Comparison of ENCODE assay signal across 1 cellular context in the genomic region with DNA sequence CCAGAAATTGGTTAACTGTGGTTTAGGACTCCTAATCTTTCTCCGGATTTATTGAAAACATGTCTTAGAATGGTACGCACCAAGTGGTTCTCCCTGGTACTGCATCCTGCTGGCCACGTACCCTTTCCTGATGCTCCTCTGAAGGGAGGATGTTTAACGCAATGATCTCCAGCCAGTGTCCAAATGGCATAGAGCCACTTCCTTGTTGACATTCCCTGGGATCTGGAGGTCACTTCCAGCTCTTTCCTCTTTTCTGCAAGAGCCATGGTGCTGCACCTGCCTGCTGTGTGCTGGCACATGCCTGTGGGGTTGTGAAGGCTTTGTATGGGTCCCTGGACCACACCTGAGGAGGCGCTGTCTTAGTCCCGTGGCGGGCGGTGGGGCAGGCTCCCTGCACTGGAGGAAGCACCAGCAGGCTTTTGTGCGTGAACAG.
TF ChIP-seq lines count a peak whose summit lies in the region.

No MANE protein-coding gene starts in this region.

TF ChIP-seq in HepG2, 621 proteins besides CTCF, POLR2A, EP300 and RAD21 (continued from another document and continues in another):
- TF ChIP-seq, protein P1, sequence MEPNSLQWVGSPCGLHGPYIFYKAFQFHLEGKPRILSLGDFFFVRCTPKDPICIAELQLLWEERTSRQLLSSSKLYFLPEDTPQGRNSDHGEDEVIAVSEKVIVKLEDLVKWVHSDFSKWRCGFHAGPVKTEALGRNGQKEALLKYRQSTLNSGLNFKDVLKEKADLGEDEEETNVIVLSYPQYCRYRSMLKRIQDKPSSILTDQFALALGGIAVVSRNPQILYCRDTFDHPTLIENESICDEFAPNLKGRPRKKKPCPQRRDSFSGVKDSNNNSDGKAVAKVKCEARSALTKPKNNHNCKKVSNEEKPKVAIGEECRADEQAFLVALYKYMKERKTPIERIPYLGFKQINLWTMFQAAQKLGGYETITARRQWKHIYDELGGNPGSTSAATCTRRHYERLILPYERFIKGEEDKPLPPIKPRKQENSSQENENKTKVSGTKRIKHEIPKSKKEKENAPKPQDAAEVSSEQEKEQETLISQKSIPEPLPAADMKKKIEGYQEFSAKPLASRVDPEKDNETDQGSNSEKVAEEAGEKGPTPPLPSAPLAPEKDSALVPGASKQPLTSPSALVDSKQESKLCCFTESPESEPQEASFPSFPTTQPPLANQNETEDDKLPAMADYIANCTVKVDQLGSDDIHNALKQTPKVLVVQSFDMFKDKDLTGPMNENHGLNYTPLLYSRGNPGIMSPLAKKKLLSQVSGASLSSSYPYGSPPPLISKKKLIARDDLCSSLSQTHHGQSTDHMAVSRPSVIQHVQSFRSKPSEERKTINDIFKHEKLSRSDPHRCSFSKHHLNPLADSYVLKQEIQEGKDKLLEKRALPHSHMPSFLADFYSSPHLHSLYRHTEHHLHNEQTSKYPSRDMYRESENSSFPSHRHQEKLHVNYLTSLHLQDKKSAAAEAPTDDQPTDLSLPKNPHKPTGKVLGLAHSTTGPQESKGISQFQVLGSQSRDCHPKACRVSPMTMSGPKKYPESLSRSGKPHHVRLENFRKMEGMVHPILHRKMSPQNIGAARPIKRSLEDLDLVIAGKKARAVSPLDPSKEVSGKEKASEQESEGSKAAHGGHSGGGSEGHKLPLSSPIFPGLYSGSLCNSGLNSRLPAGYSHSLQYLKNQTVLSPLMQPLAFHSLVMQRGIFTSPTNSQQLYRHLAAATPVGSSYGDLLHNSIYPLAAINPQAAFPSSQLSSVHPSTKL (CRISPR knock-in tag; IDR thresholded peaks at IDR 0.05): 0 out of 2 replicates have a peak, but pooled peaks have one; percentile 40
- TF ChIP-seq, protein P2, sequence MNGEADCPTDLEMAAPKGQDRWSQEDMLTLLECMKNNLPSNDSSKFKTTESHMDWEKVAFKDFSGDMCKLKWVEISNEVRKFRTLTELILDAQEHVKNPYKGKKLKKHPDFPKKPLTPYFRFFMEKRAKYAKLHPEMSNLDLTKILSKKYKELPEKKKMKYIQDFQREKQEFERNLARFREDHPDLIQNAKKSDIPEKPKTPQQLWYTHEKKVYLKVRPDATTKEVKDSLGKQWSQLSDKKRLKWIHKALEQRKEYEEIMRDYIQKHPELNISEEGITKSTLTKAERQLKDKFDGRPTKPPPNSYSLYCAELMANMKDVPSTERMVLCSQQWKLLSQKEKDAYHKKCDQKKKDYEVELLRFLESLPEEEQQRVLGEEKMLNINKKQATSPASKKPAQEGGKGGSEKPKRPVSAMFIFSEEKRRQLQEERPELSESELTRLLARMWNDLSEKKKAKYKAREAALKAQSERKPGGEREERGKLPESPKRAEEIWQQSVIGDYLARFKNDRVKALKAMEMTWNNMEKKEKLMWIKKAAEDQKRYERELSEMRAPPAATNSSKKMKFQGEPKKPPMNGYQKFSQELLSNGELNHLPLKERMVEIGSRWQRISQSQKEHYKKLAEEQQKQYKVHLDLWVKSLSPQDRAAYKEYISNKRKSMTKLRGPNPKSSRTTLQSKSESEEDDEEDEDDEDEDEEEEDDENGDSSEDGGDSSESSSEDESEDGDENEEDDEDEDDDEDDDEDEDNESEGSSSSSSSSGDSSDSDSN (CRISPR knock-in tag; IDR thresholded peaks at IDR 0.05): 0 out of 2 replicates have a peak, but pooled peaks have one; percentile 17
- TF ChIP-seq, protein P3, sequence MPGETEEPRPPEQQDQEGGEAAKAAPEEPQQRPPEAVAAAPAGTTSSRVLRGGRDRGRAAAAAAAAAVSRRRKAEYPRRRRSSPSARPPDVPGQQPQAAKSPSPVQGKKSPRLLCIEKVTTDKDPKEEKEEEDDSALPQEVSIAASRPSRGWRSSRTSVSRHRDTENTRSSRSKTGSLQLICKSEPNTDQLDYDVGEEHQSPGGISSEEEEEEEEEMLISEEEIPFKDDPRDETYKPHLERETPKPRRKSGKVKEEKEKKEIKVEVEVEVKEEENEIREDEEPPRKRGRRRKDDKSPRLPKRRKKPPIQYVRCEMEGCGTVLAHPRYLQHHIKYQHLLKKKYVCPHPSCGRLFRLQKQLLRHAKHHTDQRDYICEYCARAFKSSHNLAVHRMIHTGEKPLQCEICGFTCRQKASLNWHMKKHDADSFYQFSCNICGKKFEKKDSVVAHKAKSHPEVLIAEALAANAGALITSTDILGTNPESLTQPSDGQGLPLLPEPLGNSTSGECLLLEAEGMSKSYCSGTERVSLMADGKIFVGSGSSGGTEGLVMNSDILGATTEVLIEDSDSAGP (CRISPR knock-in tag; IDR thresholded peaks at IDR 0.05; ENCODE audit: borderline replicate concordance): 0 out of 2 replicates have a peak, but pooled peaks have one; percentile 24
- TF ChIP-seq CEBPB (IDR thresholded peaks at IDR 0.05; ENCODE audit: borderline replicate concordance, low read depth, low read length) (peak; percentile 31; the same call in 1 of the 2 replicates), CEBPG (CRISPR knock-in tag; IDR thresholded peaks at IDR 0.05) (0 out of 2 replicates have a peak, but pooled peaks have one; percentile 5), LCORL (IDR thresholded peaks at IDR 0.05) (no peak), LCORL (CRISPR knock-in tag; IDR thresholded peaks at IDR 0.05) (peak; percentile 46; the same call in 1 of the 2 replicates), ETV5 (CRISPR knock-in tag; IDR thresholded peaks at IDR 0.05; ENCODE audit: borderline replicate concordance) (peak; percentile 50; the same call in 1 of the 2 replicates), MIXL1 (CRISPR knock-in tag; IDR thresholded peaks at IDR 0.05) (peak; percentile 23; the same call in 1 of the 2 replicates), BORCS8-MEF2B (CRISPR knock-in tag; IDR thresholded peaks at IDR 0.05) (0 out of 2 replicates have a peak, but pooled peaks have one; percentile 22), ARNTL (CRISPR knock-in tag; IDR thresholded peaks at IDR 0.05) (no peak), SOX13 (IDR thresholded peaks at IDR 0.05) (no peak), SOX13 (CRISPR knock-in tag; conservative IDR thresholded peaks at IDR 0.05 in 1 of 2, IDR thresholded peaks at IDR 0.05 in 1 of 2) (peak in 1 of 2 experiments; percentile 22; a peak in 1 of 4 replicates), FOXO1 (CRISPR knock-in tag; IDR thresholded peaks at IDR 0.05) (peak; percentile 61), SAP130 (CRISPR knock-in tag; IDR thresholded peaks at IDR 0.05; ENCODE audit: low read depth) (peak; percentile 49), RARA (CRISPR knock-in tag; IDR thresholded peaks at IDR 0.05) (peak; percentile 72), ZNF263 (CRISPR knock-in tag; IDR thresholded peaks at IDR 0.05) (peak; percentile 80), SMARCE1 (IDR thresholded peaks at IDR 0.05; ENCODE audit: borderline replicate concordance) (no peak), RXRB (CRISPR knock-in tag; IDR thresholded peaks at IDR 0.05; ENCODE audit: borderline replicate concordance) (0 out of 2 replicates have a peak, but pooled peaks have one; percentile 17), CBX2 (IDR thresholded peaks at IDR 0.05; ENCODE audit: low read depth, low read length) (no peak), CBX2 (CRISPR knock-in tag; IDR thresholded peaks at IDR 0.05; ENCODE audit: low read depth) (no peak), HNF4A (CRISPR knock-in tag; IDR thresholded peaks at IDR 0.05) (peak; percentile 48; the same call in 1 of the 2 replicates), SOX5 (CRISPR knock-in tag; IDR thresholded peaks at IDR 0.05; ENCODE audit: borderline replicate concordance) (0 out of 2 replicates have a peak, but pooled peaks have one; percentile 23), KDM2A (CRISPR knock-in tag; IDR thresholded peaks at IDR 0.05; ENCODE audit: borderline replicate concordance, low read depth) (peak; percentile 33; the same call in 1 of the 2 replicates), NR2C2 (CRISPR knock-in tag; IDR thresholded peaks at IDR 0.05; ENCODE audit: borderline replicate concordance) (peak; percentile 39; the same call in 1 of the 2 replicates), FOSL2 (CRISPR knock-in tag; IDR thresholded peaks at IDR 0.05) (peak; percentile 41; the same call in 1 of the 2 replicates), HDAC2 (CRISPR knock-in tag; IDR thresholded peaks at IDR 0.05) (peak; percentile 65), STAG1 (CRISPR knock-in tag; IDR thresholded peaks at IDR 0.05) (peak; percentile 57), ZNF672 (CRISPR knock-in tag; IDR thresholded peaks at IDR 0.05) (no peak), POGZ (CRISPR knock-in tag; IDR thresholded peaks at IDR 0.05) (peak; percentile 46; the same call in 1 of the 2 replicates), ZNF337 (CRISPR knock-in tag; IDR thresholded peaks at IDR 0.05; ENCODE audit: borderline replicate concordance, low read depth) (no peak), ZNF431 (CRISPR knock-in tag; IDR thresholded peaks at IDR 0.05; ENCODE audit: borderline replicate concordance, low read depth) (no peak), ZMYM4 (CRISPR knock-in tag; IDR thresholded peaks at IDR 0.05) (0 out of 2 replicates have a peak, but pooled peaks have one; percentile 38), SMC3 (IDR thresholded peaks at IDR 0.05; ENCODE audit: low read length) (peak; percentile 44; the same call in 1 of the 2 replicates), SOX6 (IDR thresholded peaks at IDR 0.05) (no peak), SOX6 (CRISPR knock-in tag; IDR thresholded peaks at IDR 0.05) (peak; percentile 48)
- TF ChIP-seq, protein P4, sequence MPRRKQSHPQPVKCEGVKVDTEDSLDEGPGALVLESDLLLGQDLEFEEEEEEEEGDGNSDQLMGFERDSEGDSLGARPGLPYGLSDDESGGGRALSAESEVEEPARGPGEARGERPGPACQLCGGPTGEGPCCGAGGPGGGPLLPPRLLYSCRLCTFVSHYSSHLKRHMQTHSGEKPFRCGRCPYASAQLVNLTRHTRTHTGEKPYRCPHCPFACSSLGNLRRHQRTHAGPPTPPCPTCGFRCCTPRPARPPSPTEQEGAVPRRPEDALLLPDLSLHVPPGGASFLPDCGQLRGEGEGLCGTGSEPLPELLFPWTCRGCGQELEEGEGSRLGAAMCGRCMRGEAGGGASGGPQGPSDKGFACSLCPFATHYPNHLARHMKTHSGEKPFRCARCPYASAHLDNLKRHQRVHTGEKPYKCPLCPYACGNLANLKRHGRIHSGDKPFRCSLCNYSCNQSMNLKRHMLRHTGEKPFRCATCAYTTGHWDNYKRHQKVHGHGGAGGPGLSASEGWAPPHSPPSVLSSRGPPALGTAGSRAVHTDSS (CRISPR knock-in tag; conservative IDR thresholded peaks at IDR 0.05): no peak
- TF ChIP-seq, protein P5, sequence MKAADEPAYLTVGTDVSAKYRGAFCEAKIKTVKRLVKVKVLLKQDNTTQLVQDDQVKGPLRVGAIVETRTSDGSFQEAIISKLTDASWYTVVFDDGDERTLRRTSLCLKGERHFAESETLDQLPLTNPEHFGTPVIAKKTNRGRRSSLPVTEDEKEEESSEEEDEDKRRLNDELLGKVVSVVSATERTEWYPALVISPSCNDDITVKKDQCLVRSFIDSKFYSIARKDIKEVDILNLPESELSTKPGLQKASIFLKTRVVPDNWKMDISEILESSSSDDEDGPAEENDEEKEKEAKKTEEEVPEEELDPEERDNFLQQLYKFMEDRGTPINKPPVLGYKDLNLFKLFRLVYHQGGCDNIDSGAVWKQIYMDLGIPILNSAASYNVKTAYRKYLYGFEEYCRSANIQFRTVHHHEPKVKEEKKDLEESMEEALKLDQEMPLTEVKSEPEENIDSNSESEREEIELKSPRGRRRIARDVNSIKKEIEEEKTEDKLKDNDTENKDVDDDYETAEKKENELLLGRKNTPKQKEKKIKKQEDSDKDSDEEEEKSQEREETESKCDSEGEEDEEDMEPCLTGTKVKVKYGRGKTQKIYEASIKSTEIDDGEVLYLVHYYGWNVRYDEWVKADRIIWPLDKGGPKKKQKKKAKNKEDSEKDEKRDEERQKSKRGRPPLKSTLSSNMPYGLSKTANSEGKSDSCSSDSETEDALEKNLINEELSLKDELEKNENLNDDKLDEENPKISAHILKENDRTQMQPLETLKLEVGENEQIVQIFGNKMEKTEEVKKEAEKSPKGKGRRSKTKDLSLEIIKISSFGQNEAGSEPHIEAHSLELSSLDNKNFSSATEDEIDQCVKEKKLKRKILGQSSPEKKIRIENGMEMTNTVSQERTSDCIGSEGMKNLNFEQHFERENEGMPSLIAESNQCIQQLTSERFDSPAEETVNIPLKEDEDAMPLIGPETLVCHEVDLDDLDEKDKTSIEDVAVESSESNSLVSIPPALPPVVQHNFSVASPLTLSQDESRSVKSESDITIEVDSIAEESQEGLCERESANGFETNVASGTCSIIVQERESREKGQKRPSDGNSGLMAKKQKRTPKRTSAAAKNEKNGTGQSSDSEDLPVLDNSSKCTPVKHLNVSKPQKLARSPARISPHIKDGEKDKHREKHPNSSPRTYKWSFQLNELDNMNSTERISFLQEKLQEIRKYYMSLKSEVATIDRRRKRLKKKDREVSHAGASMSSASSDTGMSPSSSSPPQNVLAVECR (CRISPR knock-in tag; IDR thresholded peaks at IDR 0.05; ENCODE audit: borderline replicate concordance): peak; percentile 19; the same call in 1 of the 2 replicates
- TF ChIP-seq, protein P6, sequence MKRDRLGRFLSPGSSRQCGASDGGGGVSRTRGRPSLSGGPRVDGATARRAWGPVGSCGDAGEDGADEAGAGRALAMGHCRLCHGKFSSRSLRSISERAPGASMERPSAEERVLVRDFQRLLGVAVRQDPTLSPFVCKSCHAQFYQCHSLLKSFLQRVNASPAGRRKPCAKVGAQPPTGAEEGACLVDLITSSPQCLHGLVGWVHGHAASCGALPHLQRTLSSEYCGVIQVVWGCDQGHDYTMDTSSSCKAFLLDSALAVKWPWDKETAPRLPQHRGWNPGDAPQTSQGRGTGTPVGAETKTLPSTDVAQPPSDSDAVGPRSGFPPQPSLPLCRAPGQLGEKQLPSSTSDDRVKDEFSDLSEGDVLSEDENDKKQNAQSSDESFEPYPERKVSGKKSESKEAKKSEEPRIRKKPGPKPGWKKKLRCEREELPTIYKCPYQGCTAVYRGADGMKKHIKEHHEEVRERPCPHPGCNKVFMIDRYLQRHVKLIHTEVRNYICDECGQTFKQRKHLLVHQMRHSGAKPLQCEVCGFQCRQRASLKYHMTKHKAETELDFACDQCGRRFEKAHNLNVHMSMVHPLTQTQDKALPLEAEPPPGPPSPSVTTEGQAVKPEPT (CRISPR knock-in tag; IDR thresholded peaks at IDR 0.05; ENCODE audit: low read depth): peak; percentile 36; the same call in 1 of the 2 replicates
- TF ChIP-seq, protein P7, sequence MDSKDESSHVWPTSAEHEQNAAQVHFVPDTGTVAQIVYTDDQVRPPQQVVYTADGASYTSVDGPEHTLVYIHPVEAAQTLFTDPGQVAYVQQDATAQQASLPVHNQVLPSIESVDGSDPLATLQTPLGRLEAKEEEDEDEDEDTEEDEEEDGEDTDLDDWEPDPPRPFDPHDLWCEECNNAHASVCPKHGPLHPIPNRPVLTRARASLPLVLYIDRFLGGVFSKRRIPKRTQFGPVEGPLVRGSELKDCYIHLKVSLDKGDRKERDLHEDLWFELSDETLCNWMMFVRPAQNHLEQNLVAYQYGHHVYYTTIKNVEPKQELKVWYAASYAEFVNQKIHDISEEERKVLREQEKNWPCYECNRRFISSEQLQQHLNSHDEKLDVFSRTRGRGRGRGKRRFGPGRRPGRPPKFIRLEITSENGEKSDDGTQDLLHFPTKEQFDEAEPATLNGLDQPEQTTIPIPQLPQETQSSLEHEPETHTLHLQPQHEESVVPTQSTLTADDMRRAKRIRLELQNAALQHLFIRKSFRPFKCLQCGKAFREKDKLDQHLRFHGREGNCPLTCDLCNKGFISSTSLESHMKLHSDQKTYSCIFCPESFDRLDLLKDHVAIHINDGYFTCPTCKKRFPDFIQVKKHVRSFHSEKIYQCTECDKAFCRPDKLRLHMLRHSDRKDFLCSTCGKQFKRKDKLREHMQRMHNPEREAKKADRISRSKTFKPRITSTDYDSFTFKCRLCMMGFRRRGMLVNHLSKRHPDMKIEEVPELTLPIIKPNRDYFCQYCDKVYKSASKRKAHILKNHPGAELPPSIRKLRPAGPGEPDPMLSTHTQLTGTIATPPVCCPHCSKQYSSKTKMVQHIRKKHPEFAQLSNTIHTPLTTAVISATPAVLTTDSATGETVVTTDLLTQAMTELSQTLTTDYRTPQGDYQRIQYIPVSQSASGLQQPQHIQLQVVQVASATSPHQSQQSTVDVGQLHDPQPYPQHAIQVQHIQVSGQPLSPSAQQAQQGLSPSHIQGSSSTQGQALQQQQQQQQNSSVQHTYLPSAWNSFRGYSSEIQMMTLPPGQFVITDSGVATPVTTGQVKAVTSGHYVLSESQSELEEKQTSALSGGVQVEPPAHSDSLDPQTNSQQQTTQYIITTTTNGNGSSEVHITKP (CRISPR knock-in tag; IDR thresholded peaks at IDR 0.05; ENCODE audit: low read depth): no peak
